ENCODE assay signal across 12 cellular contexts in the genomic region with DNA sequence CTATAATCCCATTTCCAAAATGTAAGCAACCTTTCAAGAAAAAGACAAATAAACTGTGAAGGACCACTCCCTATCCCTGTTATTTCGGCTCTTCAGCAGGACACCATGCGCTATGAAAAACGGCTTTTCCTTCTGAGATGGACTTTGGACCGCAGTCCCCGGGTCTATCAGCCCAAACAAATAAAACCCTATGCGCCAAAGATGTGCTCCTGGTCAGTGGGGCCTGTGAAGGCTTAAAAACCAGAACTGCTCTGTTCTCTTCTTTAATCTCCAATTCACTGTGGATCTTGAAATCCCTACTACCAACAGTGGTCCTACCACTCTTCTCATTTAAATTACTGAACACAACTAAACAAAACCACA. TPM values are rescaled to one million over a fixed set of nuclear protein-coding genes. Genes with fewer than 3 reads are reported as not detected.
DNase-seq lines count a peak whose midpoint lies in the region; TF ChIP-seq lines count a peak whose summit lies in the region.
"Had no signal": no experiment of that assay in that cellular context is flagged by ENCODE, and none has a peak within 500 bp of the region (broad histone marks: within the 10 kb centered on the region; RNA-seq: fewer than 3 reads in every experiment).

No MANE protein-coding gene starts in this region.

- CTCF ChIA-PET in CD4-positive, alpha-beta memory T cell (lab: Charles Lee; ENCODE audit: partially characterized antibody), result no interaction called here
- CTCF ChIA-PET in HEK293T (lab: Yijun Ruan, JAX), result no interaction called here

- no peak for DNase-seq in CD4-positive, alpha-beta memory T cell
- DNase-seq in HT-29 (ENCODE audit: low spot score) (peak; percentile 3), epithelial cell of prostate (ENCODE audit: low read depth, low spot score) (no peak), progenitor cell of endocrine pancreas (ENCODE audit: low spot score, unreplicated experiment) (no peak), NCI-H345 (lab: John Stamatoyannopoulos, UW) (no peak), BE2C (no peak), HEK293T (ENCODE audit: extremely low spot score) (no peak)
- DNase-seq: DMS 273 treated with DMSO at 0.1 percent for 48 hours, HCEC 1CT, NCI-H2171, RPMI8226 had no signal

- peaks cover 99% of the 10 kb centered on the region for H3K4me1 ChIP-seq in CD4-positive, alpha-beta memory T cell (ENCODE audit: insufficient read depth, low read length)
- peaks cover 33% of the 10 kb centered on the region for H3K4me1 ChIP-seq in BE2C

- intact Hi-C loops in CD4-positive, alpha-beta memory T cell (cut with micrococcal nuclease), result no loop called here

- POLR2A ChIA-PET in CD4-positive, alpha-beta memory T cell (lab: Charles Lee; ENCODE audit: partially characterized antibody), result no interaction called here
- POLR2A ChIA-PET in HEK293T (lab: Yijun Ruan, JAX), result no interaction called here

- H3K4me3 ChIP-seq in CD4-positive, alpha-beta memory T cell (ENCODE audit: low read length in 2 of 2), result no peak overlapping the region
- H3K4me3 ChIP-seq in BE2C (ENCODE audit: low read depth, low read length), result no peak overlapping the region
- H3K4me3 ChIP-seq: esophagus muscularis mucosa had no signal

- H3K9me3 ChIP-seq in CD4-positive, alpha-beta memory T cell (ENCODE audit: control insufficient read depth in 1 of 2, low read length in 2 of 2), result no peaks in the 10 kb centered on the region
- H3K9me3 ChIP-seq in BE2C, result no peaks in the 10 kb centered on the region
- H3K9me3 ChIP-seq: esophagus muscularis mucosa had no signal

- H3K4me3 Mint-ChIP-seq in CD4-positive, alpha-beta memory T cell, result peak overlapping the region in 4 of 8 donors; percentile 15 to 51 (median 32)
- H3K4me3 Mint-ChIP-seq in progenitor cell of endocrine pancreas (ENCODE audit: low read depth), result peak overlapping the region; percentile 50

- H3K27ac ChIP-seq in CD4-positive, alpha-beta memory T cell (ENCODE audit: low read depth, low read length), result no peak overlapping the region
- peak overlapping the region; percentile 70 for H3K27ac ChIP-seq in epithelial cell of prostate

- H3K27me3 Mint-ChIP-seq in CD4-positive, alpha-beta memory T cell, result no peaks in the 10 kb centered on the region
- no peaks in the 10 kb centered on the region for H3K27me3 Mint-ChIP-seq in progenitor cell of endocrine pancreas

- no peaks in the 10 kb centered on the region for H3K9me3 Mint-ChIP-seq in CD4-positive, alpha-beta memory T cell
- H3K9me3 Mint-ChIP-seq in progenitor cell of endocrine pancreas (ENCODE audit: low read depth), result no peaks in the 10 kb centered on the region

- H3K27me3 ChIP-seq in CD4-positive, alpha-beta memory T cell (ENCODE audit: insufficient read depth, low read length), result no peaks in the 10 kb centered on the region
- no peaks in the 10 kb centered on the region for H3K27me3 ChIP-seq in BE2C
- H3K27me3 ChIP-seq: esophagus muscularis mucosa had no signal

- peak overlapping the region; percentile 61 to 96 (median 81) for H3K27ac Mint-ChIP-seq in CD4-positive, alpha-beta memory T cell
- H3K27ac Mint-ChIP-seq in progenitor cell of endocrine pancreas, result peak overlapping the region; percentile 50

- TF ChIP-seq CTCF in progenitor cell of endocrine pancreas (IDR thresholded peaks at IDR 0.05; ENCODE audit: unreplicated experiment) (no peak), BE2C (IDR thresholded peaks at IDR 0.05; ENCODE audit: low read depth, low read length) (no peak)

- H3K36me3 Mint-ChIP-seq in CD4-positive, alpha-beta memory T cell, result peaks cover 0 to 18% of the 10 kb centered on the region in 2 donors
- no peaks in the 10 kb centered on the region for H3K36me3 Mint-ChIP-seq in progenitor cell of endocrine pancreas (ENCODE audit: insufficient read depth)

- H3K36me3 ChIP-seq in CD4-positive, alpha-beta memory T cell (ENCODE audit: insufficient read depth, low read length), result no peaks in the 10 kb centered on the region
- no peaks in the 10 kb centered on the region; the same call in 1 of the 2 replicates for H3K36me3 ChIP-seq in BE2C
- H3K36me3 ChIP-seq: esophagus muscularis mucosa had no signal

- H3K4me1 Mint-ChIP-seq in CD4-positive, alpha-beta memory T cell, result peaks cover 69 to 99% (median 84%) of the 10 kb centered on the region in 4 donors
- H3K4me1 Mint-ChIP-seq in progenitor cell of endocrine pancreas (ENCODE audit: low read depth), result peaks cover 58% of the 10 kb centered on the region

TF ChIP-seq in HEK293T, 16 proteins besides CTCF, POLR2A, EP300 and RAD21:
- TF ChIP-seq PKNOX1 (IDR thresholded peaks at IDR 0.05) (no peak), ELF4 (IDR thresholded peaks at IDR 0.05) (no peak), SUZ12 (IDR thresholded peaks at IDR 0.05) (no peak)

RNA-seq across cellular contexts. Expression of gene RAPGEF1, which starts 33.3 kb away (rescaled TPM):
- total RNA-seq in CD4-positive, alpha-beta memory T cell, result 100 to 1,000 TPM; 129 to 149 TPM
- polyA plus RNA-seq in CD4-positive, alpha-beta memory T cell, result 10 to 100 TPM in 1 of 2 donors, 1 to 10 TPM in 1; 1.5 to 23.0 TPM
- total RNA-seq in HT-29 (2014; rRNA removed; shearing (Covaris generic)), result 15.7 and 15.8 TPM in 2 replicates
- total RNA-seq in progenitor cell of endocrine pancreas, result 57.3 and 62.8 TPM in 2 replicates
- 42.8 TPM for polyA plus RNA-seq in BE2C (2012; ENCODE audit: insufficient read depth, insufficient read length, low read depth)
